9 cellular contexts compared by ENCODE assay signal in genomic region chr6:6002809-6003333, GRCh38. TPM values are rescaled to one million over a fixed set of nuclear protein-coding genes. Genes with fewer than 3 reads are reported as not detected.
DNase-seq lines count a peak whose midpoint lies in the region; ATAC-seq and TF ChIP-seq lines count a peak whose summit lies in the region.
"Had no signal": no experiment of that assay in that cellular context is flagged by ENCODE, and none has a peak within 500 bp of the region (broad histone marks: within the 10 kb centered on the region; RNA-seq: fewer than 3 reads in every experiment).

No MANE protein-coding gene starts in this region.

- ATAC-seq in central memory CD8-positive, alpha-beta T cell (replicated peaks; ENCODE audit: extremely low read depth, poor library complexity, severe bottlenecking) = no peak
- ATAC-seq in natural killer cell = no peak

- no peak for TF ChIP-seq CTCF in natural killer cell (IDR thresholded peaks at IDR 0.05)

- peak; percentile 12 for DNase-seq in AG08396 (ENCODE audit: low spot score)
- no peak for DNase-seq in central memory CD8-positive, alpha-beta T cell (ENCODE audit: low spot score in 2 of 2)
- DNase-seq in natural killer cell = no peak
- no peak for DNase-seq in T-helper 9 cell
- DNase-seq in DMS 273 (lab: John Stamatoyannopoulos, UW; ENCODE audit: unreplicated experiment) = no peak
- DNase-seq in NCI-H69 (lab: John Stamatoyannopoulos, UW) = no peak
- DNase-seq in NCI-H2171 (lab: John Stamatoyannopoulos, UW) = no peak

- H3K36me3 Mint-ChIP-seq in central memory CD8-positive, alpha-beta T cell (ENCODE audit: insufficient read depth) = peaks cover 64% of the 10 kb centered on the region
- H3K36me3 Mint-ChIP-seq in natural killer cell = peaks cover 12% of the 10 kb centered on the region

- H3K27me3 ChIP-seq in HUES48 (ENCODE audit: control insufficient read depth, insufficient read depth, low read length) = peaks cover 100% of the 10 kb centered on the region

- no peak overlapping the region for H3K9ac ChIP-seq in HUES48 (ENCODE audit: low read depth, low read length)

- H3K4me3 Mint-ChIP-seq in central memory CD8-positive, alpha-beta T cell = peak overlapping the region; percentile 69
- H3K4me3 Mint-ChIP-seq in natural killer cell = peak overlapping the region; percentile 71

- H3K27ac ChIP-seq in HUES48 (ENCODE audit: low read depth, low read length) = no peak overlapping the region
- H3K27ac ChIP-seq: cardiac muscle cell had no signal

- H3K4me1 Mint-ChIP-seq in central memory CD8-positive, alpha-beta T cell = peaks cover 64% of the 10 kb centered on the region
- H3K4me1 Mint-ChIP-seq in natural killer cell = peaks cover 75 to 88% of the 10 kb centered on the region in 2 donors

- H3K9me3 Mint-ChIP-seq in central memory CD8-positive, alpha-beta T cell = peaks cover 22% of the 10 kb centered on the region
- no peaks in the 10 kb centered on the region for H3K9me3 Mint-ChIP-seq in natural killer cell

- peaks cover 100% of the 10 kb centered on the region for H3K27me3 Mint-ChIP-seq in central memory CD8-positive, alpha-beta T cell
- peaks cover 81 to 91% of the 10 kb centered on the region in 2 donors for H3K27me3 Mint-ChIP-seq in natural killer cell (ENCODE audit: low read depth in 2 of 2)

- H3K36me3 ChIP-seq in HUES48 (ENCODE audit: control insufficient read depth, insufficient read depth, low read length) = no peaks in the 10 kb centered on the region
- H3K36me3 ChIP-seq: cardiac muscle cell had no signal

- H3K27ac Mint-ChIP-seq in central memory CD8-positive, alpha-beta T cell (ENCODE audit: low read depth) = peak overlapping the region; percentile 91
- peak overlapping the region; percentile 13 to 34 for H3K27ac Mint-ChIP-seq in natural killer cell

- no peaks in the 10 kb centered on the region for H3K9me3 ChIP-seq in HUES48 (ENCODE audit: control insufficient read depth, insufficient read depth, low read length)

- peaks cover 49% of the 10 kb centered on the region for H3K4me1 ChIP-seq in HUES48 (ENCODE audit: control insufficient read depth, insufficient read depth, low read length)

- intact Hi-C loops in natural killer cell (cut with micrococcal nuclease) = loop anchor here (10.0 kb wide), 1 partner anchor 488 kb away; no protein-coding TSS in a partner anchor

- H3K4me3 ChIP-seq in HUES48 (ENCODE audit: low read depth, low read length) = peak overlapping the region; percentile 60

RNA-seq across cellular contexts. Expression of gene NRN1, which starts 3.9 kb away (rescaled TPM):
- not detected for total RNA-seq in natural killer cell
